Comparison of ENCODE assay signal across 1 cellular context in genomic region chr2:235921508-235922260, GRCh38.
TF ChIP-seq lines count a peak whose summit lies in the region.

No MANE protein-coding gene starts in this region.

TF ChIP-seq in HepG2, 621 proteins besides CTCF, POLR2A, EP300 and RAD21 (continued from another document and continues in another):
- TF ChIP-seq MIER2 (CRISPR knock-in tag; IDR thresholded peaks at IDR 0.05) (no peak), CBX1 (IDR thresholded peaks at IDR 0.05; ENCODE audit: low read depth) (no peak), ZFP91 (CRISPR knock-in tag; IDR thresholded peaks at IDR 0.05; ENCODE audit: borderline replicate concordance) (no peak), FOXA3 (CRISPR knock-in tag; IDR thresholded peaks at IDR 0.05) (peak; percentile 70), KDM6A (CRISPR knock-in tag; IDR thresholded peaks at IDR 0.05; ENCODE audit: low read depth) (0 out of 2 replicates have a peak, but pooled peaks have one; percentile 10), CHD2 (IDR thresholded peaks at IDR 0.05; ENCODE audit: low read depth, low read length) (no peak), ZFP41 (CRISPR knock-in tag; IDR thresholded peaks at IDR 0.05; ENCODE audit: borderline replicate concordance) (no peak), CEBPB (IDR thresholded peaks at IDR 0.05; ENCODE audit: borderline replicate concordance, low read depth, low read length) (no peak), MAF1 (CRISPR knock-in tag; IDR thresholded peaks at IDR 0.05; ENCODE audit: borderline replicate concordance) (no peak), KAT7 (CRISPR knock-in tag; IDR thresholded peaks at IDR 0.05; ENCODE audit: borderline replicate concordance) (no peak), NCOR1 (IDR thresholded peaks at IDR 0.05; ENCODE audit: borderline replicate concordance, low read length) (peak; percentile 54; the same call in 1 of the 2 replicates), NFIC (IDR thresholded peaks at IDR 0.05; ENCODE audit: low read length) (no peak), KDM4B (CRISPR knock-in tag; IDR thresholded peaks at IDR 0.05) (no peak), ATF1 (CRISPR knock-in tag; IDR thresholded peaks at IDR 0.05) (peak; percentile 49; the same call in 1 of the 2 replicates), SNAPC2 (CRISPR knock-in tag; IDR thresholded peaks at IDR 0.05) (no peak), FOXK2 (IDR thresholded peaks at IDR 0.05) (0 out of 2 replicates have a peak, but pooled peaks have one; percentile 19), HDAC1 (CRISPR knock-in tag; IDR thresholded peaks at IDR 0.05) (peak; percentile 51; the same call in 1 of the 2 replicates), ZFP36L1 (CRISPR knock-in tag; IDR thresholded peaks at IDR 0.05) (0 out of 2 replicates have a peak, but pooled peaks have one; percentile 38), ZNF558 (CRISPR knock-in tag; IDR thresholded peaks at IDR 0.05; ENCODE audit: borderline replicate concordance) (no peak), ARID5B (CRISPR knock-in tag; IDR thresholded peaks at IDR 0.05) (peak; percentile 90), YEATS2 (CRISPR knock-in tag; IDR thresholded peaks at IDR 0.05; ENCODE audit: borderline replicate concordance) (no peak), SKIL (CRISPR knock-in tag; IDR thresholded peaks at IDR 0.05; ENCODE audit: borderline replicate concordance) (0 out of 2 replicates have a peak, but pooled peaks have one; percentile 36), TEAD2 (CRISPR knock-in tag; IDR thresholded peaks at IDR 0.05) (no peak), THRA (CRISPR knock-in tag; IDR thresholded peaks at IDR 0.05; ENCODE audit: borderline replicate concordance) (0 out of 2 replicates have a peak, but pooled peaks have one; percentile 39), POLR2AphosphoS2 (IDR thresholded peaks at IDR 0.05; ENCODE audit: low read depth, low read length) (no peak), IKZF1 (IDR thresholded peaks at IDR 0.05) (no peak), ZBTB49 (CRISPR knock-in tag; IDR thresholded peaks at IDR 0.05; ENCODE audit: borderline replicate concordance) (no peak), KLF11 (CRISPR knock-in tag; IDR thresholded peaks at IDR 0.05) (no peak), SPEN (CRISPR knock-in tag; IDR thresholded peaks at IDR 0.05; ENCODE audit: low read depth) (no peak), ZNF639 (CRISPR knock-in tag; conservative IDR thresholded peaks at IDR 0.05) (no peak), RNF2 (conservative IDR thresholded peaks at IDR 0.05; ENCODE audit: low read depth) (no peak), NPAS2 (CRISPR knock-in tag; IDR thresholded peaks at IDR 0.05; ENCODE audit: borderline replicate concordance) (no peak), HNF1B (CRISPR knock-in tag; IDR thresholded peaks at IDR 0.05) (no peak), ZNF550 (CRISPR knock-in tag; IDR thresholded peaks at IDR 0.05; ENCODE audit: borderline replicate concordance) (no peak), PRPF4 (IDR thresholded peaks at IDR 0.05; ENCODE audit: low read depth, low read length, poor library complexity, severe bottlenecking) (no peak), ZNF274 (CRISPR knock-in tag; IDR thresholded peaks at IDR 0.05) (no peak), BRD4 (CRISPR knock-in tag; IDR thresholded peaks at IDR 0.05) (no peak), FOXP4 (CRISPR knock-in tag; IDR thresholded peaks at IDR 0.05) (peak; percentile 72), PTBP1 (IDR thresholded peaks at IDR 0.05; ENCODE audit: low read depth, low read length, poor library complexity, severe bottlenecking) (no peak), GTF2F1 (IDR thresholded peaks at IDR 0.05; ENCODE audit: low read length) (no peak), TARDBP (CRISPR knock-in tag; IDR thresholded peaks at IDR 0.05) (peak; percentile 20; the same call in 1 of the 2 replicates), GRHL1 (CRISPR knock-in tag; conservative IDR thresholded peaks at IDR 0.05) (no peak), FOXO1 (CRISPR knock-in tag; IDR thresholded peaks at IDR 0.05) (peak; percentile 59; the same call in 1 of the 2 replicates), SOX5 (CRISPR knock-in tag; IDR thresholded peaks at IDR 0.05; ENCODE audit: borderline replicate concordance) (peak; percentile 75), ETV6 (CRISPR knock-in tag; conservative IDR thresholded peaks at IDR 0.05) (no peak), ZNF160 (CRISPR knock-in tag; IDR thresholded peaks at IDR 0.05) (no peak), NCOA2 (CRISPR knock-in tag; IDR thresholded peaks at IDR 0.05) (peak; percentile 49; the same call in 1 of the 2 replicates), JUND (CRISPR knock-in tag; IDR thresholded peaks at IDR 0.05) (no peak), ZSCAN12 (CRISPR knock-in tag; IDR thresholded peaks at IDR 0.05) (no peak), DPF2 (CRISPR knock-in tag; IDR thresholded peaks at IDR 0.05; ENCODE audit: borderline replicate concordance, low read depth) (no peak), ZNF670 (CRISPR knock-in tag; IDR thresholded peaks at IDR 0.05; ENCODE audit: borderline replicate concordance) (no peak)
